Comparison of ENCODE assay signal across 21 cellular contexts in the genomic region with DNA sequence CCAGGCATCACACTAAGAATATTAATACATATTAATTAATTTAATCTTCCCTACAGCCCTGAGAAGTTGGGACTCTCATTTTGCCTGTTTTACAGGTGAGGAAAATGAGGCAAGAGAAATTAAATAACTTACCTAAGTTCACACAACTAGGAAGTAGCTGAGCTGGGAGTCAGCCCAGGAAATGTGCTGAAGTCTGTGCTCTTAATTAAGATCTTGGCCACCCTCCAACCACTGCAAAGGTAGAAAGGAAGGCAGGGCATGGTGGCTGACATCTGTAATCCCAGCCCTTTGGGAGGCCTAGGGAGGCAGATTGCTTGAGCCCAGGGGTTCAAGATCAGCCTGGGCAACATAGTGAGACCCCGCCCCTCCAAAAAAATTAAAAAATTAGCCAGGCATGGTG. TPM values are rescaled to one million over a fixed set of nuclear protein-coding genes. Genes with fewer than 3 reads are reported as not detected.
DNase-seq lines count a peak whose midpoint lies in the region; ATAC-seq and TF ChIP-seq lines count a peak whose summit lies in the region.
"Had no signal": no experiment of that assay in that cellular context is flagged by ENCODE, and none has a peak within 500 bp of the region (broad histone marks: within the 10 kb centered on the region; RNA-seq: fewer than 3 reads in every experiment).

No MANE protein-coding gene starts in this region.

- peaks cover 38% of the 10 kb centered on the region for H3K4me1 Mint-ChIP-seq in central memory CD8-positive, alpha-beta T cell
- H3K4me1 Mint-ChIP-seq in activated naive CD4-positive, alpha-beta T cell treated with anti-CD3 and anti-CD28 coated beads for 36 hours (ENCODE audit: low read depth) = peaks cover 54% of the 10 kb centered on the region

- H3K36me3 Mint-ChIP-seq in central memory CD8-positive, alpha-beta T cell (ENCODE audit: insufficient read depth) = peaks cover 2% of the 10 kb centered on the region
- no peaks in the 10 kb centered on the region for H3K36me3 Mint-ChIP-seq in activated naive CD4-positive, alpha-beta T cell treated with anti-CD3 and anti-CD28 coated beads for 36 hours (ENCODE audit: low read depth)

- CTCF ChIA-PET in activated naive CD4-positive, alpha-beta T cell treated with anti-CD3 and anti-CD28 coated beads for 36 hours (lab: Charles Lee) = interaction anchor here (0.5 to 1.6 kb wide), 5 partner anchors 12 to 26 kb away, joined by 3 read pairs; no protein-coding TSS in a partner anchor

- no peak overlapping the region for H3K4me3 Mint-ChIP-seq in central memory CD8-positive, alpha-beta T cell
- H3K4me3 Mint-ChIP-seq in activated naive CD4-positive, alpha-beta T cell treated with anti-CD3 and anti-CD28 coated beads for 36 hours = no peak overlapping the region
- H3K4me3 Mint-ChIP-seq: nephron had no signal

- H3K4me3 ChIP-seq in Jurkat, Clone E6-1 (ENCODE audit: low read length) = no peak overlapping the region
- H3K4me3 ChIP-seq in mucosa of descending colon = no peak overlapping the region
- H3K4me3 ChIP-seq: gastrocnemius medialis, SJCRH30, testis had no signal

- no peaks in the 10 kb centered on the region for H3K36me3 ChIP-seq in mucosa of descending colon (ENCODE audit: low read depth)
- H3K36me3 ChIP-seq: gastrocnemius medialis, SJCRH30, WERI-Rb-1 had no signal

- TF ChIP-seq CTCF in mucosa of descending colon (IDR thresholded peaks at IDR 0.05) = no peak

- no peak for ATAC-seq in central memory CD8-positive, alpha-beta T cell (replicated peaks; ENCODE audit: extremely low read depth, poor library complexity, severe bottlenecking)
- ATAC-seq in mucosa of descending colon = peak; percentile 82
- ATAC-seq: gastrocnemius medialis, PC-3 had no signal

- no peaks in the 10 kb centered on the region for H3K9me3 ChIP-seq in mucosa of descending colon
- H3K9me3 ChIP-seq: gastrocnemius medialis, SJCRH30, testis had no signal

- H3K9me3 Mint-ChIP-seq in central memory CD8-positive, alpha-beta T cell = no peaks in the 10 kb centered on the region
- H3K9me3 Mint-ChIP-seq in activated naive CD4-positive, alpha-beta T cell treated with anti-CD3 and anti-CD28 coated beads for 36 hours = no peaks in the 10 kb centered on the region
- H3K9me3 Mint-ChIP-seq: nephron had no signal

- peak; percentile 11 for DNase-seq in NCI-H2107 treated with DMSO at 0.1 percent for 48 hours (lab: John Stamatoyannopoulos, UW; ENCODE audit: unreplicated experiment)
- DNase-seq in NCI-H2107 (lab: John Stamatoyannopoulos, UW) = no peak
- peak; percentile 67 for DNase-seq in Jurkat, Clone E6-1 (ENCODE audit: low read depth, low spot score)
- DNase-seq in central memory CD8-positive, alpha-beta T cell (ENCODE audit: low spot score in 2 of 2) = no peak
- peak in 1 of 3 donors; percentile 62 for DNase-seq in mucosa of descending colon
- DNase-seq in Ammon's horn (ENCODE audit: low spot score) = no peak
- DNase-seq in activated naive CD4-positive, alpha-beta T cell treated with anti-CD3 and anti-CD28 coated beads for 36 hours = no peak
- no peak for DNase-seq in NCI-H1930 (lab: John Stamatoyannopoulos, UW)
- DNase-seq: activated CD4-positive, alpha-beta T cell treated with anti-CD3 and anti-CD28 coated beads, Interleukin-2, amount 50 U/mL, for 1 hour; DMS53; gastrocnemius medialis; IMR-90; kidney; NCI-H187; NCI-H748 treated with DMSO at 0.1 percent for 48 hours; PC-3; SJCRH30; testis; WERI-Rb-1 had no signal

- H3K27me3 Mint-ChIP-seq in central memory CD8-positive, alpha-beta T cell = no peaks in the 10 kb centered on the region
- no peaks in the 10 kb centered on the region for H3K27me3 Mint-ChIP-seq in activated naive CD4-positive, alpha-beta T cell treated with anti-CD3 and anti-CD28 coated beads for 36 hours (ENCODE audit: low read depth)

- peak overlapping the region; percentile 57 for H3K27ac Mint-ChIP-seq in central memory CD8-positive, alpha-beta T cell (ENCODE audit: low read depth)
- H3K27ac Mint-ChIP-seq in activated naive CD4-positive, alpha-beta T cell treated with anti-CD3 and anti-CD28 coated beads for 36 hours = no peak overlapping the region
- H3K27ac Mint-ChIP-seq: nephron had no signal

- H3K4me1 ChIP-seq in mucosa of descending colon (ENCODE audit: low read depth) = no peaks in the 10 kb centered on the region
- H3K4me1 ChIP-seq: SJCRH30, testis had no signal

- intact Hi-C loops in mucosa of descending colon (cut with DNase I, micrococcal nuclease) = no loop called here
- intact Hi-C loops in activated naive CD4-positive, alpha-beta T cell treated with anti-CD3 and anti-CD28 coated beads for 36 hours (cut with micrococcal nuclease) = no loop called here

RNA-seq across cellular contexts. Expression of gene MGAT4A, which starts 12.9 kb away (rescaled TPM):
- polyA plus RNA-seq in Jurkat, Clone E6-1 (2012; ENCODE audit: insufficient read depth, insufficient read length) = 16.3 TPM
- total RNA-seq in mucosa of descending colon = 100 to 1,000 TPM in 2 of 3 donors, 10 to 100 TPM in 1; 73.8 to 158 (median 138) TPM
- 10 to 100 TPM; 85.5 to 87.5 TPM for total RNA-seq in activated naive CD4-positive, alpha-beta T cell treated with anti-CD3 and anti-CD28 coated beads for 36 hours
- polyA plus RNA-seq: BJ, IMR-90 had no signal

Comparison
In these comparisons a context has a peak if more than half of its experiments do, and no peak if none do; other contexts are left out.
1. DNase-seq: peak in NCI-H2107 treated with DMSO at 0.1 percent for 48 hours (single experiment) and Jurkat, Clone E6-1 (single experiment); none in NCI-H2107 (single experiment), central memory CD8-positive, alpha-beta T cell (0 of 2), Ammon's horn (single experiment), activated naive CD4-positive, alpha-beta T cell treated with anti-CD3 and anti-CD28 coated beads for 36 hours (single experiment) and NCI-H1930 (0 of 2).